In genomic region chr5:141001466-141001853, GRCh38 we compare ENCODE assay signal across 12 cellular contexts. TPM values are rescaled to one million over a fixed set of nuclear protein-coding genes. Genes with fewer than 3 reads are reported as not detected.
DNase-seq lines count a peak whose midpoint lies in the region; ATAC-seq, FAIRE-seq and TF ChIP-seq lines count a peak whose summit lies in the region.
"Had no signal": no experiment of that assay in that cellular context is flagged by ENCODE, and none has a peak within 500 bp of the region (broad histone marks: within the 10 kb centered on the region; RNA-seq: fewer than 3 reads in every experiment).

No MANE protein-coding gene starts in this region.

- peaks cover 0 to 1% (median 0%) of the 10 kb centered on the region in 3 donors for H3K36me3 Mint-ChIP-seq in immature natural killer cell

- peaks cover 0 to 8% of the 10 kb centered on the region in 2 donors for H3K4me1 ChIP-seq in muscle layer of duodenum (ENCODE audit: control insufficient read depth in 1 of 2, insufficient read depth in 2 of 2, low read length in 2 of 2)

- H3K9me3 Mint-ChIP-seq in immature natural killer cell, result peaks cover 0 to 14% (median 4%) of the 10 kb centered on the region in 6 donors

- H3K36me3 ChIP-seq in bronchial epithelial cell (ENCODE audit: control insufficient read depth, insufficient read depth, low read length) (no peaks in the 10 kb centered on the region), muscle layer of duodenum (ENCODE audit: control insufficient read depth in 1 of 2, insufficient read depth in 2 of 2, low read length in 2 of 2) (no peaks in the 10 kb centered on the region)

- no peaks in the 10 kb centered on the region for H3K27me3 ChIP-seq in bronchial epithelial cell (ENCODE audit: control insufficient read depth, insufficient read depth, low read length)
- H3K27me3 ChIP-seq in muscle layer of duodenum (ENCODE audit: low read depth, low read length), result peaks cover 5% of the 10 kb centered on the region

- TF ChIP-seq CTCF in bronchial epithelial cell (IDR thresholded peaks at IDR 0.05; ENCODE audit: insufficient read depth, low read length, severe bottlenecking), result no peak

- H3K4me1 Mint-ChIP-seq in immature natural killer cell, result peaks cover 0 to 8% of the 10 kb centered on the region in 2 donors

- ATAC-seq in HG03175 (IDR thresholded peaks at IDR 0.05; ENCODE audit: unreplicated experiment), result no peak
- no peak for ATAC-seq in GM18498 (IDR thresholded peaks at IDR 0.05; ENCODE audit: unreplicated experiment)

- DNase-seq in COR-L47 (lab: John Stamatoyannopoulos, UW) (peak; percentile 10), NCI-H1105 treated with DMSO at 0.1 percent for 48 hours (lab: John Stamatoyannopoulos, UW) (peak; percentile 49), bronchial epithelial cell (ENCODE audit: low read depth) (peak; percentile 78), immature natural killer cell (no peak), AG08396 (ENCODE audit: low spot score) (no peak)
- DNase-seq: activated gamma-delta T cell; stimulated activated naive CD4-positive, alpha-beta T cell treated with Interleukin-2 at 50 U/mL for 16 hours had no signal

- FAIRE-seq in bronchial epithelial cell (lab: Jason Lieb, UNC), result no peak

- no peak overlapping the region for H3K27ac Mint-ChIP-seq in immature natural killer cell

- peaks cover 5 to 17% (median 7%) of the 10 kb centered on the region in 3 donors for H3K27me3 Mint-ChIP-seq in immature natural killer cell (ENCODE audit: low read depth in 3 of 3)

- peak overlapping the region in 2 of 5 donors; percentile 18 to 28 for H3K4me3 Mint-ChIP-seq in immature natural killer cell

- H3K27ac ChIP-seq in muscle layer of duodenum (ENCODE audit: low read length), result no peak overlapping the region

- H3K4me3 ChIP-seq in bronchial epithelial cell (ENCODE audit: low read depth, low read length) (peak overlapping the region; percentile 29), muscle layer of duodenum (ENCODE audit: low read depth in 1 of 2, low read length in 2 of 2) (peak overlapping the region; percentile 35 to 54)

- no peaks in the 10 kb centered on the region for H3K9me3 ChIP-seq in muscle layer of duodenum (ENCODE audit: control insufficient read depth in 1 of 2, low read length in 2 of 2)

RNA-seq across cellular contexts. Expression of gene PCDHAC2, which starts 35.2 kb away (rescaled TPM):
- total RNA-seq in bronchial epithelial cell, result 14.1 and 16.8 TPM in 2 replicates
- polyA plus RNA-seq in immature natural killer cell, result not detected
- total RNA-seq: mononuclear cell, OCI-LY7 had no signal

RNA-seq across cellular contexts. Expression of gene PCDHB1, which starts 49.7 kb away (rescaled TPM):
- not detected in 2 replicates for total RNA-seq in bronchial epithelial cell
- polyA plus RNA-seq in immature natural killer cell, result not detected
- total RNA-seq: OCI-LY7 had no signal

Comparison
In these comparisons a context has a peak if more than half of its experiments do, and no peak if none do; other contexts are left out.
1. DNase-seq: peak in COR-L47 (single experiment), NCI-H1105 treated with DMSO at 0.1 percent for 48 hours (single experiment) and bronchial epithelial cell (single experiment); none in immature natural killer cell (0 of 3) and AG08396 (single experiment).